Comparison of ENCODE assay signal across 1 cellular context in the genomic region with DNA sequence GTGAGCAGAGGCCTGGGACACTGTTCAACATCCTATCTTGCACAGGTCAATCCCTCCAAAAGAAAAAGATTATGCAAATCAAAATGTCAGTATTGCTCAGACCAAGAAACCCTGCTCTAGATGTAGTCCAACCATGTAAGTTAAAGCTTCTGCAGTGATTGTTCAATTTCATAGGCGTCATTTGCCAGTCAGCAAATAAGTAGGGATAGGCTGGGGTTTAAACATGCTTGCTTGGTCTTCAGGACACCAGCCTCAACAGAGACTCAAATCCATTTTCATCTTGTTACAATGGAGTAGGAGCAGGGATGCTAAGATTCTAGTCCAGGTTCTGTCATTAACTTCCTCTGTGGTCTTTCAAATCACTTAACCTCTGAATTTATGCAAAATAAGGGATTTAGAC.
TF ChIP-seq lines count a peak whose summit lies in the region.

No MANE protein-coding gene starts in this region.

TF ChIP-seq in GM12878, 131 proteins besides CTCF, POLR2A, EP300 and RAD21 (continued from another document):
- TF ChIP-seq, protein P1, sequence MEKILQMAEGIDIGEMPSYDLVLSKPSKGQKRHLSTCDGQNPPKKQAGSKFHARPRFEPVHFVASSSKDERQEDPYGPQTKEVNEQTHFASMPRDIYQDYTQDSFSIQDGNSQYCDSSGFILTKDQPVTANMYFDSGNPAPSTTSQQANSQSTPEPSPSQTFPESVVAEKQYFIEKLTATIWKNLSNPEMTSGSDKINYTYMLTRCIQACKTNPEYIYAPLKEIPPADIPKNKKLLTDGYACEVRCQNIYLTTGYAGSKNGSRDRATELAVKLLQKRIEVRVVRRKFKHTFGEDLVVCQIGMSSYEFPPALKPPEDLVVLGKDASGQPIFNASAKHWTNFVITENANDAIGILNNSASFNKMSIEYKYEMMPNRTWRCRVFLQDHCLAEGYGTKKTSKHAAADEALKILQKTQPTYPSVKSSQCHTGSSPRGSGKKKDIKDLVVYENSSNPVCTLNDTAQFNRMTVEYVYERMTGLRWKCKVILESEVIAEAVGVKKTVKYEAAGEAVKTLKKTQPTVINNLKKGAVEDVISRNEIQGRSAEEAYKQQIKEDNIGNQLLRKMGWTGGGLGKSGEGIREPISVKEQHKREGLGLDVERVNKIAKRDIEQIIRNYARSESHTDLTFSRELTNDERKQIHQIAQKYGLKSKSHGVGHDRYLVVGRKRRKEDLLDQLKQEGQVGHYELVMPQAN (conservative IDR thresholded peaks at IDR 0.05): no peak
- TF ChIP-seq NFXL1 (IDR thresholded peaks at IDR 0.05; ENCODE audit: borderline replicate concordance): no peak
- no peak for TF ChIP-seq STAT3 (IDR thresholded peaks at IDR 0.05; ENCODE audit: low read depth, low read length)
- TF ChIP-seq, protein P2, sequence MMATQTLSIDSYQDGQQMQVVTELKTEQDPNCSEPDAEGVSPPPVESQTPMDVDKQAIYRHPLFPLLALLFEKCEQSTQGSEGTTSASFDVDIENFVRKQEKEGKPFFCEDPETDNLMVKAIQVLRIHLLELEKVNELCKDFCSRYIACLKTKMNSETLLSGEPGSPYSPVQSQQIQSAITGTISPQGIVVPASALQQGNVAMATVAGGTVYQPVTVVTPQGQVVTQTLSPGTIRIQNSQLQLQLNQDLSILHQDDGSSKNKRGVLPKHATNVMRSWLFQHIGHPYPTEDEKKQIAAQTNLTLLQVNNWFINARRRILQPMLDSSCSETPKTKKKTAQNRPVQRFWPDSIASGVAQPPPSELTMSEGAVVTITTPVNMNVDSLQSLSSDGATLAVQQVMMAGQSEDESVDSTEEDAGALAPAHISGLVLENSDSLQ (IDR thresholded peaks at IDR 0.05): no peak
- no peak for TF ChIP-seq ZNF207 (IDR thresholded peaks at IDR 0.05; ENCODE audit: borderline replicate concordance)
- no peak for TF ChIP-seq ZNF24 (IDR thresholded peaks at IDR 0.05)
- TF ChIP-seq, protein P3, sequence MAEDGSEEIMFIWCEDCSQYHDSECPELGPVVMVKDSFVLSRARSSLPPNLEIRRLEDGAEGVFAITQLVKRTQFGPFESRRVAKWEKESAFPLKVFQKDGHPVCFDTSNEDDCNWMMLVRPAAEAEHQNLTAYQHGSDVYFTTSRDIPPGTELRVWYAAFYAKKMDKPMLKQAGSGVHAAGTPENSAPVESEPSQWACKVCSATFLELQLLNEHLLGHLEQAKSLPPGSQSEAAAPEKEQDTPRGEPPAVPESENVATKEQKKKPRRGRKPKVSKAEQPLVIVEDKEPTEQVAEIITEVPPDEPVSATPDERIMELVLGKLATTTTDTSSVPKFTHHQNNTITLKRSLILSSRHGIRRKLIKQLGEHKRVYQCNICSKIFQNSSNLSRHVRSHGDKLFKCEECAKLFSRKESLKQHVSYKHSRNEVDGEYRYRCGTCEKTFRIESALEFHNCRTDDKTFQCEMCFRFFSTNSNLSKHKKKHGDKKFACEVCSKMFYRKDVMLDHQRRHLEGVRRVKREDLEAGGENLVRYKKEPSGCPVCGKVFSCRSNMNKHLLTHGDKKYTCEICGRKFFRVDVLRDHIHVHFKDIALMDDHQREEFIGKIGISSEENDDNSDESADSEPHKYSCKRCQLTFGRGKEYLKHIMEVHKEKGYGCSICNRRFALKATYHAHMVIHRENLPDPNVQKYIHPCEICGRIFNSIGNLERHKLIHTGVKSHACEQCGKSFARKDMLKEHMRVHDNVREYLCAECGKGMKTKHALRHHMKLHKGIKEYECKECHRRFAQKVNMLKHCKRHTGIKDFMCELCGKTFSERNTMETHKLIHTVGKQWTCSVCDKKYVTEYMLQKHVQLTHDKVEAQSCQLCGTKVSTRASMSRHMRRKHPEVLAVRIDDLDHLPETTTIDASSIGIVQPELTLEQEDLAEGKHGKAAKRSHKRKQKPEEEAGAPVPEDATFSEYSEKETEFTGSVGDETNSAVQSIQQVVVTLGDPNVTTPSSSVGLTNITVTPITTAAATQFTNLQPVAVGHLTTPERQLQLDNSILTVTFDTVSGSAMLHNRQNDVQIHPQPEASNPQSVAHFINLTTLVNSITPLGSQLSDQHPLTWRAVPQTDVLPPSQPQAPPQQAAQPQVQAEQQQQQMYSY (CRISPR knock-in tag; IDR thresholded peaks at IDR 0.05): no peak
- no peak for TF ChIP-seq MYC (IDR thresholded peaks at IDR 0.05; ENCODE audit: insufficient read depth, insufficient read length, insufficient replicate concordance, low read length, severe bottlenecking)
- TF ChIP-seq ESRRA (IDR thresholded peaks at IDR 0.05; ENCODE audit: low read length): no peak
- TF ChIP-seq POLR2AphosphoS5 (IDR thresholded peaks at IDR 0.05; ENCODE audit: low read length): no peak
TF ChIP-seq in GM12878: peak in this region for 0.
